Comparison of ENCODE assay signal across 15 cellular contexts in genomic region chr2:9984861-9985480, GRCh38. TPM values are rescaled to one million over a fixed set of nuclear protein-coding genes. Genes with fewer than 3 reads are reported as not detected.
DNase-seq lines count a peak whose midpoint lies in the region; ATAC-seq and TF ChIP-seq lines count a peak whose summit lies in the region.
"Had no signal": no experiment of that assay in that cellular context is flagged by ENCODE, and none has a peak within 500 bp of the region (broad histone marks: within the 10 kb centered on the region; RNA-seq: fewer than 3 reads in every experiment).

No MANE protein-coding gene starts in this region.

- H3K36me3 ChIP-seq in SK-N-MC (ENCODE audit: insufficient read depth, low read length) (no peaks in the 10 kb centered on the region), gastrocnemius medialis (no peaks in the 10 kb centered on the region)
- H3K36me3 ChIP-seq: BE2C, lower lobe of right lung, neural progenitor cell had no signal

- ATAC-seq in gastrocnemius medialis (no peak), GM18873 (IDR thresholded peaks at IDR 0.05; ENCODE audit: low FRiP score, unreplicated experiment) (no peak)

- peak; percentile 95 for DNase-seq in AG10803 (ENCODE audit: low read depth)
- no peak for DNase-seq in SK-N-MC (ENCODE audit: low read depth, low spot score)
- DNase-seq in fibroblast of villous mesenchyme (ENCODE audit: low read depth) = peak; percentile 61
- no peak for DNase-seq in gastrocnemius medialis
- no peak for DNase-seq in GM20000 (ENCODE audit: low spot score)
- DNase-seq in activated CD4-positive, alpha-beta memory T cell treated with anti-CD3 and anti-CD28 coated beads for 36 hours = no peak
- DNase-seq in stimulated activated CD4-positive, alpha-beta T cell treated with anti-CD3 and anti-CD28 coated beads, Interleukin-1b, Interleukin-23, amount 100 ng/mL, for 48 hours = no peak
- DNase-seq: BE2C, lower lobe of right lung, SHP77 treated with DMSO at 0.1 percent for 48 hours had no signal

- no peaks in the 10 kb centered on the region for H3K36me3 Mint-ChIP-seq in activated CD4-positive, alpha-beta memory T cell treated with anti-CD3 and anti-CD28 coated beads for 36 hours
- H3K36me3 Mint-ChIP-seq: neural progenitor cell had no signal

- no peak for TF ChIP-seq POLR2A in gastrocnemius medialis (IDR thresholded peaks at IDR 0.05)

- H3K4me1 Mint-ChIP-seq in activated CD4-positive, alpha-beta memory T cell treated with anti-CD3 and anti-CD28 coated beads for 36 hours (ENCODE audit: low read depth) = peaks cover 12% of the 10 kb centered on the region

- no peak overlapping the region for H3K9ac ChIP-seq in SK-N-MC (ENCODE audit: insufficient read length)
- H3K9ac ChIP-seq: neural progenitor cell had no signal

- in situ Hi-C loops in gastrocnemius medialis (cut with MboI; ENCODE audit: low sequenced_read_pairs in 4 of 4) = loop anchor here (5.0 kb wide), 1 partner anchor 62 kb away; no protein-coding TSS in a partner anchor

- H3K9me3 ChIP-seq in SK-N-MC (ENCODE audit: low read depth, low read length) (no peaks in the 10 kb centered on the region), gastrocnemius medialis (no peaks in the 10 kb centered on the region)
- H3K9me3 ChIP-seq: BE2C, lower lobe of right lung had no signal

- intact Hi-C loops in gastrocnemius medialis (cut with DNase I; ENCODE audit: low total_unique reads) = loop anchor here (1.0 kb wide), 2 partner anchors 63 to 112 kb away; no protein-coding TSS in a partner anchor
- intact Hi-C loops in activated CD4-positive, alpha-beta memory T cell treated with anti-CD3 and anti-CD28 coated beads for 36 hours (cut with micrococcal nuclease) = loop anchor here (1.0 to 5.0 kb wide), 2 partner anchors 63 to 143 kb away; partner anchors contain the start of gene TAF1B

- H3K9me3 Mint-ChIP-seq in activated CD4-positive, alpha-beta memory T cell treated with anti-CD3 and anti-CD28 coated beads for 36 hours = no peaks in the 10 kb centered on the region
- H3K9me3 Mint-ChIP-seq: activated T-helper 2 cell treated with anti-CD3 and anti-CD28 coated beads, Interferon-gamma antibody, Interleukin-2, Interleukin-4, amounts not matched to agents 10 μg/mL and 5 μg/mL and 100 μg/mL, durations not matched to agents 14 hours and 24 hours and 36 hours; brain; neural progenitor cell had no signal

- peaks cover 12 to 22% of the 10 kb centered on the region in 2 donors for H3K4me1 ChIP-seq in gastrocnemius medialis
- H3K4me1 ChIP-seq: BE2C, neural progenitor cell had no signal

- H3K27ac Mint-ChIP-seq in activated CD4-positive, alpha-beta memory T cell treated with anti-CD3 and anti-CD28 coated beads for 36 hours = no peak overlapping the region
- H3K27ac Mint-ChIP-seq: activated T-helper 2 cell treated with anti-CD3 and anti-CD28 coated beads, Interferon-gamma antibody, Interleukin-2, Interleukin-4, amounts not matched to agents 10 μg/mL and 5 μg/mL and 100 μg/mL, durations not matched to agents 14 hours and 24 hours and 36 hours; brain; neural progenitor cell had no signal

- H3K4me3 Mint-ChIP-seq in activated CD4-positive, alpha-beta memory T cell treated with anti-CD3 and anti-CD28 coated beads for 36 hours = no peak overlapping the region
- H3K4me3 Mint-ChIP-seq: brain, neural progenitor cell had no signal

- POLR2A ChIA-PET in activated CD4-positive, alpha-beta memory T cell treated with anti-CD3 and anti-CD28 coated beads for 36 hours (lab: Charles Lee) = interaction anchor here (1.4 to 1.5 kb wide), 2 partner anchors 10 to 62 kb away, joined by 5 to 7 read pairs; no protein-coding TSS in a partner anchor

- no peak overlapping the region for H3K4me3 ChIP-seq in AG10803 (ENCODE audit: low read length)
- H3K4me3 ChIP-seq in SK-N-MC = no peak overlapping the region
- no peak overlapping the region for H3K4me3 ChIP-seq in fibroblast of villous mesenchyme (ENCODE audit: low read depth, low read length)
- no peak overlapping the region for H3K4me3 ChIP-seq in gastrocnemius medialis
- H3K4me3 ChIP-seq: GM12878, lower lobe of right lung, neural progenitor cell had no signal

- peak overlapping the region; percentile 53; the same call in 1 of the 2 replicates for H3K27ac ChIP-seq in SK-N-MC
- peak overlapping the region in 3 of 4 donors; percentile 35 to 45 (median 41) for H3K27ac ChIP-seq in gastrocnemius medialis
- H3K27ac ChIP-seq: lower lobe of right lung, neural progenitor cell had no signal

- no peaks in the 10 kb centered on the region for H3K27me3 ChIP-seq in gastrocnemius medialis
- H3K27me3 ChIP-seq: BE2C, neural progenitor cell had no signal

- TF ChIP-seq CTCF in AG10803 (conservative IDR thresholded peaks at IDR 0.05; ENCODE audit: low read length) (no peak), fibroblast of villous mesenchyme (IDR thresholded peaks at IDR 0.05; ENCODE audit: insufficient read depth, low read depth, low read length) (no peak), gastrocnemius medialis (IDR thresholded peaks at IDR 0.05 in 4 of 5, conservative IDR thresholded peaks at IDR 0.05 in 1 of 5) (no peak), GM20000 (IDR thresholded peaks at IDR 0.05; ENCODE audit: extremely low read depth, missing control alignments) (no peak)

- H3K27me3 Mint-ChIP-seq in activated CD4-positive, alpha-beta memory T cell treated with anti-CD3 and anti-CD28 coated beads for 36 hours = peaks cover 5% of the 10 kb centered on the region
- H3K27me3 Mint-ChIP-seq: brain had no signal

- CTCF ChIA-PET in activated CD4-positive, alpha-beta memory T cell treated with anti-CD3 and anti-CD28 coated beads for 36 hours (lab: Charles Lee) = interaction anchor here (0.6 to 6.9 kb wide), 50 partner anchors 9 to 1118 kb away, joined by 3 to 149 read pairs (median 4); partner anchors contain the start of genes KLF11 and TAF1B

RNA-seq across cellular contexts. Expression of gene GRHL1, which starts 33.5 kb away (rescaled TPM):
- total RNA-seq in fibroblast of villous mesenchyme (0.64 and 1.7 TPM in 2 replicates), gastrocnemius medialis (1 to 10 TPM in 1 of 4 donors, under 1 TPM in 3; 0.29 to 1.0 (median 0.75) TPM)
- 1 to 10 TPM in 1 of 2 experiments, under 1 TPM in 1; 1.00 to 1.1 TPM for total RNA-seq in activated CD4-positive, alpha-beta memory T cell treated with anti-CD3 and anti-CD28 coated beads for 36 hours

RNA-seq across cellular contexts. Expression of gene KLF11, which starts 58.4 kb away (rescaled TPM):
- total RNA-seq in fibroblast of villous mesenchyme = 6.9 and 9.7 TPM in 2 replicates
- 10 to 100 TPM in 3 of 4 donors, 1 to 10 TPM in 1; 7.6 to 18.3 (median 12.9) TPM for total RNA-seq in gastrocnemius medialis
- 1 to 10 TPM; 5.6 to 6.1 TPM for total RNA-seq in activated CD4-positive, alpha-beta memory T cell treated with anti-CD3 and anti-CD28 coated beads for 36 hours

Comparison
In these comparisons a context has a peak if more than half of its experiments do, and no peak if none do; other contexts are left out.
1. DNase-seq: peak in AG10803 (single experiment) and fibroblast of villous mesenchyme (single experiment); none in SK-N-MC (single experiment), gastrocnemius medialis (0 of 2), GM20000 (single experiment), activated CD4-positive, alpha-beta memory T cell treated with anti-CD3 and anti-CD28 coated beads for 36 hours (single experiment) and stimulated activated CD4-positive, alpha-beta T cell treated with anti-CD3 and anti-CD28 coated beads, Interleukin-1b, Interleukin-23, amount 100 ng/mL, for 48 hours (single experiment).